In the genomic region with DNA sequence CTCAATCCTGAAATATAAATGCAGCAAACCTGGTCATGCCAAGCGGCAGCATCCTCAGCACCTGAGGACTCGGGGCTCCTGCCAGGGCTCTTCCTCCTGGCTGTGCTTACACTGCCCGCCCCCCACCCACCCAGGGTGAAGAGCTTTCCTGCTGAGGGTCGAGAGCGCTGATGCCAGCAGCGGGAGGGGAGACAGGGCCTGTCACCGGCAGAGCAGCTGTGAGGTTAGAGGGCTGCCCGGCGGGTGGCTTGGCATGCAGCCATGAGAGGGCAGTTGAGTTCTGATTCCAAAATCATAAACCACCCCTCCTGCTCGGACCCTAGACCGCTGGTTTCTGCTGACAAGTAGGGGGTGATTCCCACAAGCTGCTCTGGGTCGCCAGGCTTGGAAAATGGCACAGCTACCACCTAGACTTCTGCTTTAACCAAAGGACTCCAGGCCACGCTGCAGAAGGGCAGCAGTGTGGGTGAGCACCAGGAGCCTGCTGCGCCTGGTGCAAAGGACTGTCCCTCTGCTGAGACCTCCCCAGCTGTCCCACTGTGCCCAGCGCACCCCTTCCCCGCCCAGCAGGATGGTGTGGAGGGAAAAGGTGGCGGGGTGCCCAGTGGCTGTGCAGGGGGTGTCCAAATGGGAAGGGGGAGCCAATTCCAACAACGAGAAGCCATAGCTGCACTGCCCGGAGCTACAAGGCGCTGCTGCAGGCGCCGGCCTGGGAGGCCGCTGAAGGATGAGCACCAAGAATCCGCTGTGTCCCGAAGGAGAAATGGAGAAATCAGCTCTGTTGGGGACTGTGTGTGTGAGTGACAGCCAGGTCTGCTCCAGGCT, we compare ENCODE assay signal across 1 cellular context.
A peak's percentile ranks its signal among the peaks of the same experiment; 100 is the strongest.
TF ChIP-seq lines count a peak whose summit lies in the region.

No MANE protein-coding gene starts in this region.

TF ChIP-seq in HepG2, 621 proteins besides CTCF, POLR2A, EP300 and RAD21:
- TF ChIP-seq AGO2 (optimal IDR thresholded peaks at IDR 0.05; ENCODE audit: low read depth, low read length) (peak; percentile 45), ZNF687 (CRISPR knock-in tag; IDR thresholded peaks at IDR 0.05) (0 out of 2 replicates have a peak, but pooled peaks have one; percentile 7), ERF (CRISPR knock-in tag; IDR thresholded peaks at IDR 0.05) (no peak)
